In the genomic region with DNA sequence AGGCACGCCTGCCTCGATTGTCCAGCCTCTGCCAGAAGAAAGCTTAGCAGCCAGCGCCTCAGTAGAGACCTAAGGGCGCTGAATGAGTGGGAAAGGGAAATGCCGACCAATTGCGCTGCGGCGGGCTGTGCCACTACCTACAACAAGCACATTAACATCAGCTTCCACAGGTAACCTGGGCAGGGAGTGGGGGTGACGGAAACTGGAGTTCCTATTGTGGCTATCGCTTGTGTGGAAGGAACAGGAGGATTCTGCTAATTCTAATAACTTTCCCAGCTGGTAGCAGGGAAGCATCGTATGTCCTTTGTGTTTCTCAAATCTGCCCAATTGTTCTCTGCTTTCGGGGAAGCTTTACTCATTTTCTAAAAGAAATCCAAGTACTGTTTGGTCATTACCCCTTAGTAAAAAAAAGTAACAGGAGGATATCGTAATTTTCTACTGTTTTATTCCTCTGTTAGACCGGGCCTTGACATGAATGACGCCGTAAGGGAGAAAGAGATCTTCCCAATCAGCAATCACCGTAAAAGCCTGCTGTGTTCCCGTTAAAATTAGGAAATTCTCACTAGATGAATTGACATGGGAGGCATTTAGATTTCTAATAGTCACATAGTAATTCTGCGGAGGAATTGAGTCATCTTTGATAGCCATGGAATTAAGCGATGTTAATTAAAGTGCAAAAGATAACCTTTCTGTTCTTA, we compare ENCODE assay signal across 8 cellular contexts. TPM values are rescaled to one million over a fixed set of nuclear protein-coding genes. Genes with fewer than 3 reads are reported as not detected.
DNase-seq lines count a peak whose midpoint lies in the region; ATAC-seq and TF ChIP-seq lines count a peak whose summit lies in the region.

No MANE protein-coding gene starts in this region.

- intact Hi-C loops in CD8-positive, alpha-beta T cell (cut with DNase I, micrococcal nuclease), result loop anchor here (1.0 to 10.0 kb wide), 6 partner anchors 22 to 1930 kb away; a partner anchor contains a TSS
- intact Hi-C loops in IMR-90 (cut with micrococcal nuclease), result loop anchor here (1.0 to 5.0 kb wide), 2 partner anchors 22 to 83 kb away; a partner anchor contains a TSS

- H3K27ac Mint-ChIP-seq in CD8-positive, alpha-beta T cell, result peak overlapping the region; percentile 100
- peak overlapping the region; percentile 98 to 100 (median 100) for H3K27ac Mint-ChIP-seq in brain

- peak overlapping the region; percentile 83 for H3K4ac ChIP-seq in IMR-90 (ENCODE audit: low read depth, low read length)

- no peaks in the 10 kb centered on the region for H3K27me3 ChIP-seq in CD8-positive, alpha-beta T cell (ENCODE audit: insufficient read depth, low read length)
- H3K27me3 ChIP-seq in IMR-90 (ENCODE audit: control insufficient read depth, insufficient read depth, low read length) (no peaks in the 10 kb centered on the region), liver (ENCODE audit: control insufficient read depth in 4 of 4, insufficient read depth in 4 of 4, low read length in 3 of 4) (no peaks in the 10 kb centered on the region), tibial nerve (no peaks in the 10 kb centered on the region)

- no peak for TF ChIP-seq EP300 in tibial nerve (IDR thresholded peaks at IDR 0.05)

- H3K9ac ChIP-seq in IMR-90 (ENCODE audit: low read depth, low read length), result peak overlapping the region; percentile 95
- peak overlapping the region; percentile 80 to 96 for H3K9ac ChIP-seq in liver (ENCODE audit: low read depth in 1 of 2, low read length in 2 of 2)

- peak overlapping the region; percentile 82 for H3K4me2 ChIP-seq in IMR-90 (ENCODE audit: low read depth, low read length)

- no peak for TF ChIP-seq RAD21 in IMR-90 (IDR thresholded peaks at IDR 0.05; ENCODE audit: low read length)
- TF ChIP-seq RAD21 in liver (IDR thresholded peaks at IDR 0.05), result no peak

- H4K8ac ChIP-seq in IMR-90 (ENCODE audit: low read depth in 2 of 2, low read length in 2 of 2), result peak overlapping the region; percentile 62 to 70

- H3K36me3 ChIP-seq in CD8-positive, alpha-beta T cell (ENCODE audit: insufficient read depth, low read length), result peaks cover 3% of the 10 kb centered on the region
- H3K36me3 ChIP-seq in IMR-90 (ENCODE audit: control insufficient read depth, insufficient read depth, low read length), result peaks cover 6% of the 10 kb centered on the region
- peaks cover 0 to 5% (median 2%) of the 10 kb centered on the region in 4 donors for H3K36me3 ChIP-seq in liver (ENCODE audit: control insufficient read depth in 4 of 4, insufficient read depth in 3 of 4, low read depth in 1 of 4, low read length in 3 of 4)
- peaks cover 0 to 1% (median 0%) of the 10 kb centered on the region in 3 donors for H3K36me3 ChIP-seq in tibial nerve

- CTCF ChIA-PET in CD8-positive, alpha-beta T cell (lab: Charles Lee), result interaction anchor here (1.0 to 2.6 kb wide), 5 partner anchors 21 to 176 kb away, joined by 3 to 13 read pairs (median 4); a partner anchor contains a TSS
- CTCF ChIA-PET in IMR-90 (lab: Yijun Ruan, JAX), result interaction anchor here (0.7 to 2.0 kb wide), 2 partner anchors 10 to 83 kb away, joined by 3 to 10 read pairs; no protein-coding TSS in a partner anchor

- H2AFZ ChIP-seq in IMR-90 (replicated peaks; ENCODE audit: low read length, poor library complexity), result peak overlapping the region; percentile 90

- no peaks in the 10 kb centered on the region for H3K9me1 ChIP-seq in IMR-90 (ENCODE audit: insufficient read depth, low read length)

- H2AK9ac ChIP-seq in IMR-90 (replicated peaks; ENCODE audit: low read depth, low read length, poor library complexity), result peak overlapping the region; percentile 79

- H3K18ac ChIP-seq in IMR-90 (ENCODE audit: low read depth, low read length), result peak overlapping the region; percentile 0

- H2BK20ac ChIP-seq in IMR-90 (ENCODE audit: low read depth, low read length), result no peak overlapping the region

- H3K27me3 Mint-ChIP-seq in CD8-positive, alpha-beta T cell (ENCODE audit: low read depth), result no peaks in the 10 kb centered on the region
- H3K27me3 Mint-ChIP-seq in brain, result peaks cover 15% of the 10 kb centered on the region

- TSS peak; percentile 49 for BruUV-seq in IMR-90 (replicated peaks; lab: Mats Ljungman, UMichigan)

- DNase-seq in CD8-positive, alpha-beta T cell, result no peak
- DNase-seq in IMR-90 (peak; percentile 15), tibial nerve (ENCODE audit: low spot score in 2 of 2) (no peak), SIG-M5 (lab: John Stamatoyannopoulos, UW) (no peak), HT-29 (ENCODE audit: low spot score) (no peak)

- dilution Hi-C loops in IMR-90 (cut with HindIII; ENCODE audit: low sequenced_read_pairs, unreplicated experiment), result no loop called here

- peaks cover 8 to 22% of the 10 kb centered on the region in 2 experiments; a peak in 3 of 4 replicates for H3K79me1 ChIP-seq in IMR-90 (ENCODE audit: low read depth in 1 of 2, low read length in 2 of 2)

- H4K5ac ChIP-seq in IMR-90 (ENCODE audit: low read depth, low read length), result peak overlapping the region; percentile 5

- in situ Hi-C loops in IMR-90 (cut with MboI; ENCODE audit: low sequenced_read_pairs), result loop anchor here (10.0 to 25.0 kb wide), 2 partner anchors 90 to 598 kb away; a partner anchor contains a TSS

- no peak for TF ChIP-seq CTCF in CD8-positive, alpha-beta T cell (IDR thresholded peaks at IDR 0.05)
- no peak for TF ChIP-seq CTCF in IMR-90 (conservative IDR thresholded peaks at IDR 0.05; ENCODE audit: low read depth, low read length)
- no peak for TF ChIP-seq CTCF in brain (conservative IDR thresholded peaks at IDR 0.05)
- TF ChIP-seq CTCF in liver (IDR thresholded peaks at IDR 0.05; ENCODE audit: low read depth, low read length, missing input control), result no peak
- no peak for TF ChIP-seq CTCF in tibial nerve (IDR thresholded peaks at IDR 0.05)

- H3K9me3 Mint-ChIP-seq in CD8-positive, alpha-beta T cell, result no peaks in the 10 kb centered on the region
- H3K9me3 Mint-ChIP-seq in brain, result no peaks in the 10 kb centered on the region

- H3K4me3 Mint-ChIP-seq in CD8-positive, alpha-beta T cell, result peak overlapping the region; percentile 100
- H3K4me3 Mint-ChIP-seq in brain, result peak overlapping the region; percentile 94 to 99 (median 95)

- H2AK5ac ChIP-seq in IMR-90 (ENCODE audit: low read depth, low read length), result peak overlapping the region; percentile 73

- H3K36me3 Mint-ChIP-seq in CD8-positive, alpha-beta T cell, result peaks cover 34% of the 10 kb centered on the region
- peaks cover 28% of the 10 kb centered on the region for H3K36me3 Mint-ChIP-seq in brain

- WGBS in IMR-90 (ENCODE audit: extremely low coverage in 2 of 2, insufficient read length in 1 of 2), 2 experiments, result no CpG with 5 or more reads among the region's 20 CpGs
- 1% methylated on average over 20 of the region's 20 CpGs for WGBS in liver
- WGBS in tibial nerve, 2 donors, result 0% methylated on average over 20 of the region's 20 CpGs

- peak overlapping the region; percentile 92 for H3K27ac ChIP-seq in CD8-positive, alpha-beta T cell (ENCODE audit: low read depth, low read length)
- peak overlapping the region; percentile 75 for H3K27ac ChIP-seq in IMR-90 (ENCODE audit: insufficient read depth, low read length)
- H3K27ac ChIP-seq in liver (ENCODE audit: low read depth in 1 of 2, low read length in 2 of 2), result peak overlapping the region; percentile 97 to 99
- H3K27ac ChIP-seq in tibial nerve, result peak overlapping the region; percentile 83 to 94 (median 93)

- no peaks in the 10 kb centered on the region for H3K9me3 ChIP-seq in CD8-positive, alpha-beta T cell (ENCODE audit: low read length)
- H3K9me3 ChIP-seq in IMR-90 (ENCODE audit: control insufficient read depth, insufficient read depth, low read length) (no peaks in the 10 kb centered on the region), liver (ENCODE audit: control insufficient read depth in 4 of 4, low read length in 3 of 4) (no peaks in the 10 kb centered on the region), tibial nerve (no peaks in the 10 kb centered on the region)

- peaks cover 23% of the 10 kb centered on the region for H4K20me1 ChIP-seq in IMR-90 (ENCODE audit: insufficient read depth, low read length)

- H3K23ac ChIP-seq in IMR-90 (ENCODE audit: low read depth, low read length), result peak overlapping the region; percentile 93

- peak overlapping the region; percentile 88 for H3K56ac ChIP-seq in IMR-90 (ENCODE audit: extremely low read depth, insufficient read depth, low read length)

- H3K4me3 ChIP-seq in CD8-positive, alpha-beta T cell (ENCODE audit: low read depth, low read length), result peak overlapping the region; percentile 79
- H3K4me3 ChIP-seq in IMR-90 (ENCODE audit: insufficient read depth, low read depth, low read length) (peak overlapping the region; percentile 68), liver (ENCODE audit: low read depth in 1 of 3, low read length in 3 of 3) (peak overlapping the region; percentile 79 to 97 (median 93)), tibial nerve (peak overlapping the region; percentile 79 to 94 (median 84))

- H3K4me1 ChIP-seq in CD8-positive, alpha-beta T cell (ENCODE audit: insufficient read depth, low read length), result peaks cover 33% of the 10 kb centered on the region
- H3K4me1 ChIP-seq in IMR-90 (ENCODE audit: control insufficient read depth, insufficient read depth, low read length) (no peaks in the 10 kb centered on the region), liver (ENCODE audit: control insufficient read depth in 4 of 4, insufficient read depth in 4 of 4, low read length in 3 of 4) (peaks cover 6 to 23% (median 13%) of the 10 kb centered on the region in 4 donors), tibial nerve (peaks cover 0 to 41% (median 17%) of the 10 kb centered on the region in 4 donors)

- peak overlapping the region; percentile 33; the same call in 2 of the 3 replicates for H2BK15ac ChIP-seq in IMR-90 (ENCODE audit: low read depth, low read length)

- TF ChIP-seq POLR2A in IMR-90 (IDR thresholded peaks at IDR 0.05; ENCODE audit: low read depth, low read length) (no peak; the same call in 1 of the 2 replicates), tibial nerve (IDR thresholded peaks at IDR 0.05) (no peak)

- peaks cover 47% of the 10 kb centered on the region for H3K4me1 Mint-ChIP-seq in CD8-positive, alpha-beta T cell (ENCODE audit: low read depth)
- H3K4me1 Mint-ChIP-seq in brain, result peaks cover 58% of the 10 kb centered on the region

- H2BK5ac ChIP-seq in IMR-90 (ENCODE audit: low read depth, low read length, poor library complexity, severe bottlenecking), result peak overlapping the region; percentile 76

- H2BK120ac ChIP-seq in IMR-90 (ENCODE audit: low read depth, low read length), result peak overlapping the region; percentile 44

- ATAC-seq in CD8-positive, alpha-beta T cell, result peak; percentile 15
- ATAC-seq in GM19372 (IDR thresholded peaks at IDR 0.05; ENCODE audit: low read depth, unreplicated experiment) (peak; percentile 15), IMR-90 (ENCODE audit: low read depth) (no peak)

- POLR2A ChIA-PET in CD8-positive, alpha-beta T cell (lab: Charles Lee), result interaction anchor here (1.0 to 4.3 kb wide), 13 partner anchors 11 to 175 kb away, joined by 3 to 135 read pairs (median 10); a partner anchor contains a TSS
- POLR2A ChIA-PET in IMR-90 (lab: Charles Lee; ENCODE audit: unreplicated experiment), result no interaction called here

- peak overlapping the region; percentile 67 for H4K91ac ChIP-seq in IMR-90 (ENCODE audit: insufficient read depth, low read depth, low read length)

- H3K14ac ChIP-seq in IMR-90 (replicated peaks; ENCODE audit: low read depth, low read length), result peak overlapping the region; percentile 89

RNA-seq across cellular contexts. Expression of a gene that starts 0.5 kb away (rescaled TPM):
- 10 to 100 TPM; 22.3 to 23.7 TPM for total RNA-seq in CD8-positive, alpha-beta T cell
- total RNA-seq in IMR-90 (2012; rRNA removed) (1.4 and 2.8 TPM in 2 replicates), liver (1 to 10 TPM; 1.5 TPM), tibial nerve (1 to 10 TPM; 2.1 to 5.0 (median 2.3) TPM)
- polyA plus RNA-seq in IMR-90 (2012; rRNA removed) (1.7 and 2.5 TPM in 2 replicates), brain (ENCODE audit: insufficient read depth, low read depth, low replicate concordance) (4.1 TPM), liver (1 to 10 TPM in 1 of 2 donors, under 1 TPM in 1; 0.82 to 2.5 TPM)
- 0.66 and 1.2 TPM in 2 replicates for polyA plus RNA-seq in IMR-90 (2012; cell fraction: cytosol; rRNA removed)
- 1.4 and 4.3 TPM in 2 replicates for polyA plus RNA-seq in IMR-90 (2012; cell fraction: nucleus; rRNA removed; ENCODE audit: low replicate concordance)
- 0.29 and 0.36 TPM in 2 replicates for total RNA-seq in HT-29 (2014; rRNA removed; shearing (Covaris generic))

RNA-seq across cellular contexts. Expression of a gene that starts 0.9 kb away (rescaled TPM):
- 100 to 1,000 TPM; 118 to 121 TPM for total RNA-seq in CD8-positive, alpha-beta T cell
- 16.8 and 28.6 TPM in 2 replicates for total RNA-seq in IMR-90 (2012; rRNA removed)
- 16.8 and 23.3 TPM in 2 replicates for polyA plus RNA-seq in IMR-90 (2012; rRNA removed)
- 3.9 and 5.0 TPM in 2 replicates for polyA plus RNA-seq in IMR-90 (2012; cell fraction: cytosol; rRNA removed)
- polyA plus RNA-seq in IMR-90 (2012; cell fraction: nucleus; rRNA removed; ENCODE audit: low replicate concordance), result 30.3 and 186 TPM in 2 replicates
- polyA plus RNA-seq in brain (ENCODE audit: insufficient read depth, low read depth, low replicate concordance), result 2.5 TPM
- 10 to 100 TPM; 10.6 to 32.3 TPM for total RNA-seq in liver
- 1 to 10 TPM; 3.4 to 6.6 TPM for polyA plus RNA-seq in liver
- total RNA-seq in tibial nerve, result 10 to 100 TPM; 47.1 to 95.3 (median 79.8) TPM
- total RNA-seq in HT-29 (2014; rRNA removed; shearing (Covaris generic)), result 7.7 and 12.8 TPM in 2 replicates

RNA-seq across cellular contexts. Expression of a gene that starts 21.3 kb away (rescaled TPM):
- 10 to 100 TPM in 1 of 2 experiments, 1 to 10 TPM in 1; 8.8 to 10.0 TPM for total RNA-seq in CD8-positive, alpha-beta T cell
- total RNA-seq in IMR-90 (2012; rRNA removed), result 28.7 and 43.9 TPM in 2 replicates
- polyA plus RNA-seq in IMR-90 (2012; rRNA removed), result 8.9 and 11.4 TPM in 2 replicates
- 1.1 and 3.1 TPM in 2 replicates for polyA plus RNA-seq in IMR-90 (2012; cell fraction: cytosol; rRNA removed)
- polyA plus RNA-seq in IMR-90 (2012; cell fraction: nucleus; rRNA removed; ENCODE audit: low replicate concordance), result 0.57 and 4.3 TPM in 2 replicates
- 15.9 TPM for polyA plus RNA-seq in brain (ENCODE audit: insufficient read depth, low read depth, low replicate concordance)
- total RNA-seq in liver, result 10 to 100 TPM; 12.2 to 30.0 TPM
- polyA plus RNA-seq in liver, result 10 to 100 TPM in 1 of 2 donors, 1 to 10 TPM in 1; 9.5 to 10.7 TPM
- total RNA-seq in tibial nerve, result 10 to 100 TPM in 3 of 4 donors, 1 to 10 TPM in 1; 9.3 to 17.6 (median 16.0) TPM
- total RNA-seq in HT-29 (2014; rRNA removed; shearing (Covaris generic)), result 8.3 and 19.6 TPM in 2 replicates
